ENCODE assay signal across 26 cellular contexts in genomic region chr3:104951426-104951825, GRCh38.
DNase-seq lines count a peak whose midpoint lies in the region; ATAC-seq and TF ChIP-seq lines count a peak whose summit lies in the region.
"Had no signal": no experiment of that assay in that cellular context is flagged by ENCODE, and none has a peak within 500 bp of the region (broad histone marks: within the 10 kb centered on the region; RNA-seq: fewer than 3 reads in every experiment).

No MANE protein-coding gene starts in this region.

- no peak overlapping the region for H2AK5ac ChIP-seq in IMR-90 (ENCODE audit: low read depth, low read length)

- no peak for ATAC-seq in IMR-90 (ENCODE audit: low read depth)
- ATAC-seq in GM18909 (IDR thresholded peaks at IDR 0.05; ENCODE audit: poor library complexity, unreplicated experiment): no peak
- ATAC-seq: A549; naive thymus-derived CD4-positive, alpha-beta T cell had no signal

- intact Hi-C loops in IMR-90 (cut with micrococcal nuclease) (no loop called here), head of caudate nucleus (cut with DNase I) (no loop called here)

- no peak overlapping the region for H3K4ac ChIP-seq in IMR-90 (ENCODE audit: low read depth, low read length)

- dilution Hi-C loops in IMR-90 (cut with HindIII; ENCODE audit: low sequenced_read_pairs, unreplicated experiment): no loop called here

- no peaks in the 10 kb centered on the region for H3K9me3 ChIP-seq in IMR-90 (ENCODE audit: control insufficient read depth, insufficient read depth, low read length)
- H3K9me3 ChIP-seq: A549, adrenal gland had no signal

- no peaks in the 10 kb centered on the region for H3K36me3 ChIP-seq in IMR-90 (ENCODE audit: control insufficient read depth, insufficient read depth, low read length)
- H3K36me3 ChIP-seq: adrenal gland, WERI-Rb-1 had no signal

- no peak overlapping the region for H3K56ac ChIP-seq in IMR-90 (ENCODE audit: extremely low read depth, insufficient read depth, low read length)

- no peak overlapping the region for H3K9ac ChIP-seq in IMR-90 (ENCODE audit: low read depth, low read length)

- H3K18ac ChIP-seq in IMR-90 (ENCODE audit: low read depth, low read length): no peak overlapping the region

- H3K23ac ChIP-seq in IMR-90 (ENCODE audit: low read depth, low read length): no peak overlapping the region

- H4K20me1 ChIP-seq in IMR-90 (ENCODE audit: insufficient read depth, low read length): no peaks in the 10 kb centered on the region

- no TSS peak for BruUV-seq in IMR-90 (replicated peaks; lab: Mats Ljungman, UMichigan)

- H3K27me3 ChIP-seq in IMR-90 (ENCODE audit: control insufficient read depth, insufficient read depth, low read length): no peaks in the 10 kb centered on the region
- H3K27me3 ChIP-seq: adrenal gland, dorsolateral prefrontal cortex had no signal

- no peak overlapping the region for H3K4me2 ChIP-seq in IMR-90 (ENCODE audit: low read depth, low read length)

- H4K8ac ChIP-seq in IMR-90 (ENCODE audit: low read depth in 2 of 2, low read length in 2 of 2): no peak overlapping the region

- WGBS in IMR-90 (ENCODE audit: extremely low coverage in 2 of 2, insufficient read length in 1 of 2), 2 experiments: no CpG with 5 or more reads among the region's 2 CpGs

- no peak overlapping the region for H3K27ac ChIP-seq in IMR-90 (ENCODE audit: insufficient read depth, low read length)
- H3K27ac ChIP-seq: adrenal gland, dorsolateral prefrontal cortex, WERI-Rb-1 had no signal

- POLR2A ChIA-PET in IMR-90 (lab: Charles Lee; ENCODE audit: unreplicated experiment): no interaction called here

- TF ChIP-seq CTCF in IMR-90 (conservative IDR thresholded peaks at IDR 0.05; ENCODE audit: low read depth, low read length): no peak

- peak overlapping the region; percentile 2 for H2BK5ac ChIP-seq in IMR-90 (ENCODE audit: low read depth, low read length, poor library complexity, severe bottlenecking)

- peaks cover 4% of the 10 kb centered on the region for H3K4me1 ChIP-seq in IMR-90 (ENCODE audit: control insufficient read depth, insufficient read depth, low read length)
- H3K4me1 ChIP-seq: adrenal gland had no signal

- no peak overlapping the region; the same call in 1 of the 2 replicates for H2BK20ac ChIP-seq in IMR-90 (ENCODE audit: low read depth, low read length)

- H3K79me1 ChIP-seq in IMR-90 (ENCODE audit: low read depth in 1 of 2, low read length in 2 of 2): no peaks in the 10 kb centered on the region

- H2BK15ac ChIP-seq in IMR-90 (ENCODE audit: low read depth, low read length): no peak overlapping the region

- DNase-seq in IMR-90 (peak; percentile 38), astrocyte of the hippocampus (ENCODE audit: low read depth, low spot score) (peak; percentile 13), fibroblast of peridontal ligament (ENCODE audit: extremely low read depth) (peak; percentile 25), non-pigmented ciliary epithelial cell (ENCODE audit: low read depth) (peak; percentile 32), erythroblast (lab: John Stamatoyannopoulos, UW) (no peak), head of caudate nucleus (no peak)
- DNase-seq in effector CD8-positive, alpha-beta T cell (lab: John Stamatoyannopoulos, UW): no peak
- DNase-seq: activated CD4-positive, alpha-beta T cell treated with anti-CD3 and anti-CD28 coated beads, Interleukin-2, amount 10 ng/mL, durations not matched to agents 24 days and 14 days; activated T-cell treated with anti-CD3 and anti-CD28 coated beads, Interleukin-2, amount 50 U/mL, for 24 hours; adrenal gland; CD4-positive, alpha-beta memory T cell; dorsolateral prefrontal cortex; foreskin melanocyte; hippocampal formation; immature natural killer cell; Karpas-422; mesendoderm; naive thymus-derived CD4-positive, alpha-beta T cell; NCI-H146; NCI-H510A treated with DMSO at 0.1 percent for 48 hours; retina; Right ventricle myocardium superior; stimulated activated CD4-positive, alpha-beta T cell treated with anti-CD3 and anti-CD28 coated beads, Interleukin-4, amount 100 ng/mL, for 1 hour; WERI-Rb-1 had no signal

- CTCF ChIA-PET in IMR-90 (lab: Yijun Ruan, JAX): interaction anchor here (0.7 kb wide), 1 partner anchor 643 kb away, joined by 4 read pairs; no protein-coding TSS in a partner anchor

- no peak overlapping the region for H4K5ac ChIP-seq in IMR-90 (ENCODE audit: low read depth, low read length)

- H4K91ac ChIP-seq in IMR-90 (ENCODE audit: insufficient read depth, low read depth, low read length): no peak overlapping the region

- H3K14ac ChIP-seq in IMR-90 (replicated peaks; ENCODE audit: low read depth, low read length): no peak overlapping the region

- H2BK120ac ChIP-seq in IMR-90 (ENCODE audit: low read depth, low read length): peak overlapping the region; percentile 72; the same call in 1 of the 2 replicates

- in situ Hi-C loops in IMR-90 (cut with MboI; ENCODE audit: low sequenced_read_pairs): no loop called here

- H3K9me1 ChIP-seq in IMR-90 (ENCODE audit: insufficient read depth, low read length): no peaks in the 10 kb centered on the region

- no peak overlapping the region for H2AK9ac ChIP-seq in IMR-90 (replicated peaks; ENCODE audit: low read depth, low read length, poor library complexity)

- H3K4me3 ChIP-seq in IMR-90 (ENCODE audit: insufficient read depth, low read depth, low read length): no peak overlapping the region
- H3K4me3 ChIP-seq: A549, adrenal gland, dorsolateral prefrontal cortex had no signal

- TF ChIP-seq POLR2A in IMR-90 (IDR thresholded peaks at IDR 0.05; ENCODE audit: low read depth, low read length) (no peak), erythroblast (IDR thresholded peaks at IDR 0.05; ENCODE audit: low read length) (no peak)

- no peak overlapping the region for H2AFZ ChIP-seq in IMR-90 (replicated peaks; ENCODE audit: low read length, poor library complexity)

- no peak for TF ChIP-seq RAD21 in IMR-90 (IDR thresholded peaks at IDR 0.05; ENCODE audit: low read length)

TF ChIP-seq in IMR-90, 13 proteins besides CTCF, POLR2A, EP300 and RAD21:
- no peak for TF ChIP-seq BHLHE40 (IDR thresholded peaks at IDR 0.05; ENCODE audit: low read depth, low read length)
- no peak for TF ChIP-seq NFE2L2 (IDR thresholded peaks at IDR 0.05; ENCODE audit: low read depth, low read length)
- peak; percentile 57 for TF ChIP-seq CEBPB (IDR thresholded peaks at IDR 0.05; ENCODE audit: low read depth, low read length)
- no peak for TF ChIP-seq RFX5 (IDR thresholded peaks at IDR 0.05; ENCODE audit: low read depth, low read length)
- no peak for TF ChIP-seq FOS (IDR thresholded peaks at IDR 0.05; ENCODE audit: low read depth, low read length)

Comparison
In these comparisons a context has a peak if more than half of its experiments do, and no peak if none do; other contexts are left out.
1. DNase-seq: peak in IMR-90 (single experiment), astrocyte of the hippocampus (single experiment), fibroblast of peridontal ligament (single experiment) and non-pigmented ciliary epithelial cell (single experiment); none in effector CD8-positive, alpha-beta T cell (single experiment), erythroblast (0 of 2) and head of caudate nucleus (0 of 42).